In genomic region chr12:103839893-103840292, GRCh38 we compare ENCODE assay signal across 8 cellular contexts. TPM values are rescaled to one million over a fixed set of nuclear protein-coding genes. Genes with fewer than 3 reads are reported as not detected.
A peak's percentile ranks its signal among the peaks of the same experiment; 100 is the strongest.
DNase-seq lines count a peak whose midpoint lies in the region; TF ChIP-seq lines count a peak whose summit lies in the region.

No MANE protein-coding gene starts in this region.

- H3K27me3 ChIP-seq in CD8-positive, alpha-beta memory T cell (ENCODE audit: insufficient read depth, low read length, poor library complexity, severe bottlenecking), result no peaks in the 10 kb centered on the region
- H3K27me3 ChIP-seq in endocrine pancreas (ENCODE audit: control insufficient read depth, insufficient read depth, low read length), result no peaks in the 10 kb centered on the region
- peaks cover 24% of the 10 kb centered on the region for H3K27me3 ChIP-seq in neural progenitor cell

- no peak for DNase-seq in CD8-positive, alpha-beta memory T cell
- DNase-seq in NCI-H69 (lab: John Stamatoyannopoulos, UW) (peak; percentile 34), neural progenitor cell (ENCODE audit: low spot score) (no peak), mesenteric fat pad (ENCODE audit: low spot score) (no peak), EL (no peak)
- no peak for DNase-seq in stimulated activated CD4-positive, alpha-beta T cell treated with anti-CD3 and anti-CD28 coated beads, Interleukin-2, amount 100 ng/mL, for 48 hours
- DNase-seq in stimulated activated CD4-positive, alpha-beta T cell treated with anti-CD3 and anti-CD28 coated beads, Interleukin-15, amount 100 ng/mL, for 24 hours, result no peak

- peaks cover 0 to 2% of the 10 kb centered on the region in 2 donors for H3K27me3 Mint-ChIP-seq in CD8-positive, alpha-beta memory T cell
- peaks cover 2% of the 10 kb centered on the region for H3K27me3 Mint-ChIP-seq in neural progenitor cell (ENCODE audit: insufficient read depth, low read depth)

- no peak overlapping the region for H3K27ac ChIP-seq in CD8-positive, alpha-beta memory T cell (ENCODE audit: low read depth, low read length)
- H3K27ac ChIP-seq in neural progenitor cell, result no peak overlapping the region

- CTCF ChIA-PET in CD8-positive, alpha-beta memory T cell (lab: Charles Lee), result no interaction called here

- H4K20me1 ChIP-seq in neural progenitor cell (ENCODE audit: low read depth), result no peaks in the 10 kb centered on the region

- H3K4me2 ChIP-seq in neural progenitor cell, result peak overlapping the region; percentile 100

- POLR2A ChIA-PET in CD8-positive, alpha-beta memory T cell (lab: Charles Lee), result no interaction called here

- peaks cover 14% of the 10 kb centered on the region for H3K4me1 ChIP-seq in CD8-positive, alpha-beta memory T cell (ENCODE audit: insufficient read depth, low read length)
- H3K4me1 ChIP-seq in endocrine pancreas (ENCODE audit: control insufficient read depth, insufficient read depth, low read length) (peaks cover 12% of the 10 kb centered on the region), neural progenitor cell (peaks cover 4% of the 10 kb centered on the region)

- no peaks in the 10 kb centered on the region for H3F3A ChIP-seq in neural progenitor cell (ENCODE audit: low read depth)

- H3K36me3 ChIP-seq in CD8-positive, alpha-beta memory T cell (ENCODE audit: insufficient read depth, low read length), result no peaks in the 10 kb centered on the region
- no peaks in the 10 kb centered on the region for H3K36me3 ChIP-seq in endocrine pancreas (ENCODE audit: control insufficient read depth, insufficient read depth, low read length)
- H3K36me3 ChIP-seq in neural progenitor cell, result no peaks in the 10 kb centered on the region

- H3K36me3 Mint-ChIP-seq in CD8-positive, alpha-beta memory T cell, result peaks cover 0 to 3% (median 0%) of the 10 kb centered on the region in 3 donors
- peaks cover 6% of the 10 kb centered on the region for H3K36me3 Mint-ChIP-seq in neural progenitor cell

- H3K4me3 ChIP-seq in CD8-positive, alpha-beta memory T cell (ENCODE audit: low read length), result peak overlapping the region; percentile 64
- H3K4me3 ChIP-seq in endocrine pancreas (ENCODE audit: control insufficient read depth, insufficient read depth, low read length), result peak overlapping the region; percentile 84
- H3K4me3 ChIP-seq in neural progenitor cell, result peak overlapping the region; percentile 92

- no peaks in the 10 kb centered on the region for H3K9me3 Mint-ChIP-seq in CD8-positive, alpha-beta memory T cell
- peaks cover 3% of the 10 kb centered on the region for H3K9me3 Mint-ChIP-seq in neural progenitor cell

- peaks cover 19% of the 10 kb centered on the region for H3K79me2 ChIP-seq in neural progenitor cell (ENCODE audit: low read depth)

- TF ChIP-seq CTCF in neural progenitor cell (IDR thresholded peaks at IDR 0.05), result no peak

- H3K4me1 Mint-ChIP-seq in CD8-positive, alpha-beta memory T cell, result peaks cover 11 to 22% (median 13%) of the 10 kb centered on the region in 3 donors
- H3K4me1 Mint-ChIP-seq in neural progenitor cell, result peaks cover 23% of the 10 kb centered on the region

- peak overlapping the region; percentile 76 for H3K9ac ChIP-seq in endocrine pancreas (ENCODE audit: control insufficient read depth, insufficient read depth, low read length)
- H3K9ac ChIP-seq in neural progenitor cell, result no peak overlapping the region

- no peaks in the 10 kb centered on the region for H3K9me3 ChIP-seq in CD8-positive, alpha-beta memory T cell (ENCODE audit: low read length)
- H3K9me3 ChIP-seq in endocrine pancreas (ENCODE audit: control insufficient read depth, low read length) (no peaks in the 10 kb centered on the region), neural progenitor cell (ENCODE audit: low read depth) (no peaks in the 10 kb centered on the region)

- no peak overlapping the region for H2AFZ ChIP-seq in neural progenitor cell (replicated peaks)

- H3K4me3 Mint-ChIP-seq in CD8-positive, alpha-beta memory T cell, result peak overlapping the region; percentile 76 to 94 (median 85)
- peak overlapping the region; percentile 87 for H3K4me3 Mint-ChIP-seq in neural progenitor cell

- peak overlapping the region in 3 of 8 donors; percentile 15 to 76 (median 60) for H3K27ac Mint-ChIP-seq in CD8-positive, alpha-beta memory T cell
- H3K27ac Mint-ChIP-seq in neural progenitor cell, result no peak overlapping the region

RNA-seq across cellular contexts. Expression of gene NT5DC3, which starts 1.1 kb away (rescaled TPM):
- 10 to 100 TPM in 1 of 2 experiments, 1 to 10 TPM in 1; 9.9 to 10.0 TPM for total RNA-seq in CD8-positive, alpha-beta memory T cell
- polyA plus RNA-seq in CD8-positive, alpha-beta memory T cell, result 0.93 TPM
- 3.1 and 4.3 TPM in 2 replicates for total RNA-seq in neural progenitor cell (ENCODE audit: low replicate concordance)
- 7.1 TPM for total RNA-seq in mesenteric fat pad
